Comparison of ENCODE assay signal across 11 cellular contexts in the genomic region with DNA sequence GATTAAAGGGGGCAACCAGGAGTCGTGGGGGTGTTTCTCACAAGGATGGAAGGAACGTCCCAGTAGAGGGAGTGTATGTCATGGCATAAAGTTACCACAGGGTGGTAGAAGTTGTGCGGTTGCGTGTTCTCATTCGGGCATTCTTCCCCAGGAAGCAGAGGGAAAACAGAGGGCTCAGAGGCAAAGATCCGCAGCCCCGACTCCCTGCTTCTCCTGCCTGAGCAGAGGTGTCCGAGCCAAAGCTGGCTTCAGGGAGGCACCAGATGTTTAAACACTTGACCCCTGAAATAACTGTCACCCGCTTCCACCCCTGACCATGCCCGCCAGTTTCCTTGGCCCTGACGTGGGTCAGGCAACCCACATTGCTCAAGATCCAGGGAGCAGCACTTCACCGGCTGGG.
DNase-seq lines count a peak whose midpoint lies in the region; ATAC-seq and TF ChIP-seq lines count a peak whose summit lies in the region.
"Had no signal": no experiment of that assay in that cellular context is flagged by ENCODE, and none has a peak within 500 bp of the region (broad histone marks: within the 10 kb centered on the region; RNA-seq: fewer than 3 reads in every experiment).

No MANE protein-coding gene starts in this region.

- in situ Hi-C loops in SK-MEL-5 (cut with HindIII; ENCODE audit: low pct_unique_long_range_greater_than_20kb, low sequenced_read_pairs), result no loop called here

- H3K4me1 Mint-ChIP-seq in glutamatergic neuron (ENCODE audit: low read depth, unreplicated experiment), result no peaks in the 10 kb centered on the region

- no peaks in the 10 kb centered on the region for H3K27me3 Mint-ChIP-seq in glutamatergic neuron (ENCODE audit: unreplicated experiment)

- no peak overlapping the region for H3K4me3 Mint-ChIP-seq in glutamatergic neuron (ENCODE audit: unreplicated experiment)

- no peak for ATAC-seq in GM19452 (IDR thresholded peaks at IDR 0.05; ENCODE audit: unreplicated experiment)
- no peak for ATAC-seq in GM19328 (IDR thresholded peaks at IDR 0.05; ENCODE audit: unreplicated experiment)
- ATAC-seq: pancreas had no signal

- H3K4me3 ChIP-seq in GM12875 (ENCODE audit: low read depth, low read length) (no peak overlapping the region), retinal pigment epithelial cell (ENCODE audit: low read length) (no peak overlapping the region)
- H3K4me3 ChIP-seq: dorsolateral prefrontal cortex, pancreas had no signal

- H3K27ac Mint-ChIP-seq in glutamatergic neuron (ENCODE audit: unreplicated experiment), result no peak overlapping the region

- no peaks in the 10 kb centered on the region for H3K36me3 Mint-ChIP-seq in glutamatergic neuron (ENCODE audit: unreplicated experiment)

- DNase-seq in SK-MEL-5 (ENCODE audit: low read depth, low spot score), result peak; percentile 63
- no peak for DNase-seq in glutamatergic neuron
- no peak for DNase-seq in retinal pigment epithelial cell (ENCODE audit: low read depth)
- DNase-seq in GM19238 (ENCODE audit: insufficient read length, low spot score), result no peak
- DNase-seq: activated CD4-positive, CD25-positive, alpha-beta regulatory T cell treated with anti-CD3 and anti-CD28 coated beads, Interleukin-2, amount 50 U/mL, for 72 hours; dorsolateral prefrontal cortex; NCI-H187 treated with DMSO at 0.1 percent for 48 hours; pancreas had no signal

- TF ChIP-seq CTCF in GM12875 (IDR thresholded peaks at IDR 0.05; ENCODE audit: borderline replicate concordance, insufficient read depth, low read depth, low read length), result 0 out of 2 replicates have a peak, but pooled peaks have one; percentile 6
- TF ChIP-seq CTCF in glutamatergic neuron (IDR thresholded peaks at IDR 0.05; ENCODE audit: partially characterized antibody, unreplicated experiment), result peak; percentile 21
- TF ChIP-seq CTCF in retinal pigment epithelial cell (conservative IDR thresholded peaks at IDR 0.05; ENCODE audit: low read depth, low read length), result peak; percentile 47

- peaks cover 4% of the 10 kb centered on the region for H3K9me3 Mint-ChIP-seq in glutamatergic neuron (ENCODE audit: unreplicated experiment)
